10 cellular contexts compared by ENCODE assay signal in genomic region chr10:98466916-98467505, GRCh38. TPM values are rescaled to one million over a fixed set of nuclear protein-coding genes. Genes with fewer than 3 reads are reported as not detected.
DNase-seq lines count a peak whose midpoint lies in the region; ATAC-seq and TF ChIP-seq lines count a peak whose summit lies in the region.
"Had no signal": no experiment of that assay in that cellular context is flagged by ENCODE, and none has a peak within 500 bp of the region (broad histone marks: within the 10 kb centered on the region; RNA-seq: fewer than 3 reads in every experiment).

No MANE protein-coding gene starts in this region.

- no peak for ATAC-seq in activated CD8-positive, alpha-beta memory T cell treated with anti-CD3 and anti-CD28 coated beads, Interleukin-2, amount 10 ng/mL, durations not matched to agents 7 days and 5 days
- no peak for ATAC-seq in central memory CD8-positive, alpha-beta T cell (replicated peaks; ENCODE audit: extremely low read depth, poor library complexity, severe bottlenecking)

- H3K4me2 ChIP-seq in Karpas-422 (ENCODE audit: low read depth, low read length, poor library complexity, severe bottlenecking) (no peak overlapping the region), parathyroid adenoma (ENCODE audit: low read length) (no peak overlapping the region)

- H3K27ac Mint-ChIP-seq in activated CD8-positive, alpha-beta memory T cell treated with anti-CD3 and anti-CD28 coated beads, Interleukin-2, amount 10 ng/mL, durations not matched to agents 7 days and 5 days, result no peak overlapping the region
- peak overlapping the region; percentile 84 for H3K27ac Mint-ChIP-seq in central memory CD8-positive, alpha-beta T cell (ENCODE audit: low read depth)

- peaks cover 8% of the 10 kb centered on the region for H3K4me1 Mint-ChIP-seq in activated CD8-positive, alpha-beta memory T cell treated with anti-CD3 and anti-CD28 coated beads, Interleukin-2, amount 10 ng/mL, durations not matched to agents 7 days and 5 days
- peaks cover 14% of the 10 kb centered on the region for H3K4me1 Mint-ChIP-seq in central memory CD8-positive, alpha-beta T cell

- no peaks in the 10 kb centered on the region for H3K36me3 Mint-ChIP-seq in activated CD8-positive, alpha-beta memory T cell treated with anti-CD3 and anti-CD28 coated beads, Interleukin-2, amount 10 ng/mL, durations not matched to agents 7 days and 5 days
- H3K36me3 Mint-ChIP-seq in central memory CD8-positive, alpha-beta T cell (ENCODE audit: insufficient read depth), result no peaks in the 10 kb centered on the region

- TF ChIP-seq CTCF in parathyroid adenoma (IDR thresholded peaks at IDR 0.05), result no peak

- H3K79me2 ChIP-seq in Karpas-422 (ENCODE audit: low read length), result no peaks in the 10 kb centered on the region
- H3K79me2 ChIP-seq in parathyroid adenoma, result no peaks in the 10 kb centered on the region

- H3K9me3 ChIP-seq in Karpas-422 (ENCODE audit: low read length) (no peaks in the 10 kb centered on the region), parathyroid adenoma (ENCODE audit: control insufficient read depth, low read length) (no peaks in the 10 kb centered on the region)
- H3K9me3 ChIP-seq: adrenal gland had no signal

- H3K4me3 ChIP-seq in Karpas-422 (ENCODE audit: low read length) (no peak overlapping the region), parathyroid adenoma (ENCODE audit: low read depth, low read length) (no peak overlapping the region)

- no peak for DNase-seq in activated CD8-positive, alpha-beta memory T cell treated with anti-CD3 and anti-CD28 coated beads, Interleukin-2, amount 10 ng/mL, durations not matched to agents 7 days and 5 days
- DNase-seq in activated CD8-positive, alpha-beta memory T cell treated with anti-CD3 and anti-CD28 coated beads for 24 hours, result no peak
- DNase-seq in Karpas-422, result no peak
- no peak for DNase-seq in central memory CD8-positive, alpha-beta T cell (ENCODE audit: low spot score in 2 of 2)
- DNase-seq in anterior cingulate cortex (lab: John Stamatoyannopoulos, UW), result no peak
- no peak for DNase-seq in T-helper 1 cell
- no peak for DNase-seq in H4 (ENCODE audit: low spot score)
- DNase-seq: NCI-H1417 treated with DMSO at 0.1 percent for 48 hours had no signal

- H2AFZ ChIP-seq in Karpas-422 (ENCODE audit: low read length), result peak overlapping the region; percentile 54; the same call in 1 of the 2 replicates
- H2AFZ ChIP-seq in parathyroid adenoma, result peak overlapping the region; percentile 96

- no peaks in the 10 kb centered on the region for H3K27me3 ChIP-seq in Karpas-422 (ENCODE audit: low read length)
- no peaks in the 10 kb centered on the region for H3K27me3 ChIP-seq in parathyroid adenoma (ENCODE audit: control insufficient read depth, insufficient read depth, low read length)
- H3K27me3 ChIP-seq: adrenal gland had no signal

- H3K9ac ChIP-seq in Karpas-422 (ENCODE audit: low read length), result no peak overlapping the region
- H3K9ac ChIP-seq in parathyroid adenoma, result no peak overlapping the region

- H3K9me3 Mint-ChIP-seq in activated CD8-positive, alpha-beta memory T cell treated with anti-CD3 and anti-CD28 coated beads, Interleukin-2, amount 10 ng/mL, durations not matched to agents 7 days and 5 days (ENCODE audit: low read depth), result no peaks in the 10 kb centered on the region
- H3K9me3 Mint-ChIP-seq in central memory CD8-positive, alpha-beta T cell, result no peaks in the 10 kb centered on the region

- H3K27me3 Mint-ChIP-seq in activated CD8-positive, alpha-beta memory T cell treated with anti-CD3 and anti-CD28 coated beads, Interleukin-2, amount 10 ng/mL, durations not matched to agents 7 days and 5 days, result peaks cover 12% of the 10 kb centered on the region
- H3K27me3 Mint-ChIP-seq in central memory CD8-positive, alpha-beta T cell, result peaks cover 12% of the 10 kb centered on the region

- H3K9me2 ChIP-seq in Karpas-422 (replicated peaks; ENCODE audit: insufficient read depth, low read length), result no peaks in the 10 kb centered on the region

- H3K27ac ChIP-seq in Karpas-422 (ENCODE audit: low read length) (no peak overlapping the region), parathyroid adenoma (no peak overlapping the region)
- H3K27ac ChIP-seq: adrenal gland had no signal

- peak overlapping the region; percentile 74 for H3K4me3 Mint-ChIP-seq in activated CD8-positive, alpha-beta memory T cell treated with anti-CD3 and anti-CD28 coated beads, Interleukin-2, amount 10 ng/mL, durations not matched to agents 7 days and 5 days
- H3K4me3 Mint-ChIP-seq in central memory CD8-positive, alpha-beta T cell, result peak overlapping the region; percentile 95

- H3K4me1 ChIP-seq in Karpas-422 (ENCODE audit: low read length) (peaks cover 7% of the 10 kb centered on the region), parathyroid adenoma (peaks cover 3% of the 10 kb centered on the region)

- CTCF ChIA-PET in activated CD8-positive, alpha-beta memory T cell treated with anti-CD3 and anti-CD28 coated beads, Interleukin-2, amount 10 ng/mL, durations not matched to agents 7 days and 5 days (lab: Charles Lee), result interaction anchor here (0.6 to 3.1 kb wide), 24 partner anchors 9 to 924 kb away, joined by 3 to 19 read pairs (median 4); partner anchors contain the start of gene HPS1

- H3K36me3 ChIP-seq in Karpas-422 (ENCODE audit: insufficient read depth, low read length) (no peaks in the 10 kb centered on the region), parathyroid adenoma (ENCODE audit: control insufficient read depth, insufficient read depth, low read length) (no peaks in the 10 kb centered on the region)
- H3K36me3 ChIP-seq: adrenal gland had no signal

- no peaks in the 10 kb centered on the region for H4K20me1 ChIP-seq in Karpas-422 (ENCODE audit: insufficient read depth, low read depth, low read length)

RNA-seq across cellular contexts. Expression of gene HPS1, which starts 20.3 kb away (rescaled TPM):
- 10 to 100 TPM; 72.0 to 99.5 TPM for total RNA-seq in activated CD8-positive, alpha-beta memory T cell treated with anti-CD3 and anti-CD28 coated beads, Interleukin-2, amount 10 ng/mL, durations not matched to agents 7 days and 5 days
- 35.6 and 43.4 TPM in 2 replicates for total RNA-seq in Karpas-422 (2014; rRNA removed; shearing (Covaris generic); ENCODE audit: low replicate concordance)
- total RNA-seq in H4 (2014; rRNA removed; shearing (Covaris generic)), result 20.4 and 22.3 TPM in 2 replicates

RNA-seq across cellular contexts. Expression of gene PYROXD2, which starts 52.0 kb away (rescaled TPM):
- total RNA-seq in activated CD8-positive, alpha-beta memory T cell treated with anti-CD3 and anti-CD28 coated beads, Interleukin-2, amount 10 ng/mL, durations not matched to agents 7 days and 5 days, result 1 to 10 TPM; 5.1 to 7.5 TPM
- total RNA-seq in Karpas-422 (2014; rRNA removed; shearing (Covaris generic); ENCODE audit: low replicate concordance), result 1.2 TPM in 1 of 2 replicates, not detected in the other
- total RNA-seq in H4 (2014; rRNA removed; shearing (Covaris generic)), result 3.4 and 4.2 TPM in 2 replicates
